12 cellular contexts compared by ENCODE assay signal in genomic region chr15:90033006-90033405, GRCh38. TPM values are rescaled to one million over a fixed set of nuclear protein-coding genes. Genes with fewer than 3 reads are reported as not detected.
DNase-seq lines count a peak whose midpoint lies in the region; ATAC-seq and TF ChIP-seq lines count a peak whose summit lies in the region.
"Had no signal": no experiment of that assay in that cellular context is flagged by ENCODE, and none has a peak within 500 bp of the region (broad histone marks: within the 10 kb centered on the region; RNA-seq: fewer than 3 reads in every experiment).

No MANE protein-coding gene starts in this region.

- no peaks in the 10 kb centered on the region for H3K9me3 Mint-ChIP-seq in activated CD8-positive, alpha-beta memory T cell treated with anti-CD3 and anti-CD28 coated beads, Interleukin-2, amount 10 ng/mL, durations not matched to agents 7 days and 5 days (ENCODE audit: low read depth)
- H3K9me3 Mint-ChIP-seq in activated CD4-positive, alpha-beta memory T cell treated with anti-CD3 and anti-CD28 coated beads, Interleukin-2, amount 10 ng/mL, durations not matched to agents 7 days and 5 days = no peaks in the 10 kb centered on the region
- H3K9me3 Mint-ChIP-seq in memory B cell = peaks cover 2% of the 10 kb centered on the region

- no peaks in the 10 kb centered on the region for H3K27me3 Mint-ChIP-seq in activated CD8-positive, alpha-beta memory T cell treated with anti-CD3 and anti-CD28 coated beads, Interleukin-2, amount 10 ng/mL, durations not matched to agents 7 days and 5 days
- H3K27me3 Mint-ChIP-seq in activated CD4-positive, alpha-beta memory T cell treated with anti-CD3 and anti-CD28 coated beads, Interleukin-2, amount 10 ng/mL, durations not matched to agents 7 days and 5 days = no peaks in the 10 kb centered on the region
- no peaks in the 10 kb centered on the region for H3K27me3 Mint-ChIP-seq in memory B cell

- no peaks in the 10 kb centered on the region for H3K9me3 ChIP-seq in thyroid gland
- H3K9me3 ChIP-seq in BE2C = no peaks in the 10 kb centered on the region

- H3K4me1 ChIP-seq in thyroid gland (peaks cover 36 to 52% of the 10 kb centered on the region in 2 donors), BE2C (peaks cover 7% of the 10 kb centered on the region)

- 95 to 96% methylated on average over 5 of the region's 5 CpGs for WGBS in thyroid gland, 2 donors

- no peak for DNase-seq in activated CD8-positive, alpha-beta memory T cell treated with anti-CD3 and anti-CD28 coated beads, Interleukin-2, amount 10 ng/mL, durations not matched to agents 7 days and 5 days
- DNase-seq in activated CD8-positive, alpha-beta memory T cell treated with anti-CD3 and anti-CD28 coated beads for 24 hours = no peak
- no peak for DNase-seq in activated CD4-positive, alpha-beta memory T cell treated with anti-CD3 and anti-CD28 coated beads, Interleukin-2, amount 10 ng/mL, durations not matched to agents 7 days and 5 days
- no peak for DNase-seq in memory B cell (ENCODE audit: low spot score in 2 of 2)
- DNase-seq in thyroid gland = no peak
- no peak for DNase-seq in stimulated activated CD8-positive, alpha-beta memory T cell treated with anti-CD3 and anti-CD28 coated beads, Interleukin-4, amount 100 ng/mL, for 48 hours
- no peak for DNase-seq in BE2C
- no peak for DNase-seq in erythroblast (lab: John Stamatoyannopoulos, UW)
- DNase-seq: activated CD8-positive, alpha-beta memory T cell treated with anti-CD3 and anti-CD28 coated beads, Interleukin-2, amount 50 U/mL, for 48 hours; NCI-H2029 treated with DMSO at 0.1 percent for 48 hours; trophoblast cell had no signal

- TF ChIP-seq POLR2A in thyroid gland (IDR thresholded peaks at IDR 0.05) (no peak), erythroblast (IDR thresholded peaks at IDR 0.05; ENCODE audit: low read length) (no peak)

- H3K27ac Mint-ChIP-seq in activated CD8-positive, alpha-beta memory T cell treated with anti-CD3 and anti-CD28 coated beads, Interleukin-2, amount 10 ng/mL, durations not matched to agents 7 days and 5 days = peak overlapping the region; percentile 56
- peak overlapping the region; percentile 48 for H3K27ac Mint-ChIP-seq in activated CD4-positive, alpha-beta memory T cell treated with anti-CD3 and anti-CD28 coated beads, Interleukin-2, amount 10 ng/mL, durations not matched to agents 7 days and 5 days
- peak overlapping the region; percentile 60 for H3K27ac Mint-ChIP-seq in memory B cell

- POLR2A ChIA-PET in activated CD4-positive, alpha-beta memory T cell treated with anti-CD3 and anti-CD28 coated beads, Interleukin-2, amount 10 ng/mL, durations not matched to agents 7 days and 5 days (lab: Charles Lee) = interaction anchor here (1.0 to 7.0 kb wide), 8 partner anchors 10 to 69 kb away, joined by 3 to 46 read pairs (median 6); partner anchors contain the start of genes IDH2 and ZNF710

- no peak for ATAC-seq in activated CD8-positive, alpha-beta memory T cell treated with anti-CD3 and anti-CD28 coated beads, Interleukin-2, amount 10 ng/mL, durations not matched to agents 7 days and 5 days
- ATAC-seq in memory B cell (ENCODE audit: low read depth) = no peak
- ATAC-seq: HCT116 had no signal

- TF ChIP-seq CTCF in thyroid gland (IDR thresholded peaks at IDR 0.05) (no peak), BE2C (IDR thresholded peaks at IDR 0.05; ENCODE audit: low read depth, low read length) (no peak)

- H3K36me3 ChIP-seq in thyroid gland = no peaks in the 10 kb centered on the region
- H3K36me3 ChIP-seq in BE2C = no peaks in the 10 kb centered on the region

- CTCF ChIA-PET in activated CD8-positive, alpha-beta memory T cell treated with anti-CD3 and anti-CD28 coated beads, Interleukin-2, amount 10 ng/mL, durations not matched to agents 7 days and 5 days (lab: Charles Lee) = interaction anchor here (0.8 to 1.2 kb wide), 2 partner anchors 10 to 139 kb away, joined by 3 to 4 read pairs; partner anchors contain the start of gene AP3S2
- CTCF ChIA-PET in activated CD4-positive, alpha-beta memory T cell treated with anti-CD3 and anti-CD28 coated beads, Interleukin-2, amount 10 ng/mL, durations not matched to agents 7 days and 5 days (lab: Charles Lee) = interaction anchor here (1.3 to 1.9 kb wide), 3 partner anchors 20 to 38 kb away, joined by 3 to 9 read pairs (median 7); no protein-coding TSS in a partner anchor

- no peak overlapping the region for H3K4me3 Mint-ChIP-seq in activated CD8-positive, alpha-beta memory T cell treated with anti-CD3 and anti-CD28 coated beads, Interleukin-2, amount 10 ng/mL, durations not matched to agents 7 days and 5 days
- H3K4me3 Mint-ChIP-seq in activated CD4-positive, alpha-beta memory T cell treated with anti-CD3 and anti-CD28 coated beads, Interleukin-2, amount 10 ng/mL, durations not matched to agents 7 days and 5 days = no peak overlapping the region
- no peak overlapping the region for H3K4me3 Mint-ChIP-seq in memory B cell

- peaks cover 63% of the 10 kb centered on the region for H3K4me1 Mint-ChIP-seq in activated CD8-positive, alpha-beta memory T cell treated with anti-CD3 and anti-CD28 coated beads, Interleukin-2, amount 10 ng/mL, durations not matched to agents 7 days and 5 days
- H3K4me1 Mint-ChIP-seq in activated CD4-positive, alpha-beta memory T cell treated with anti-CD3 and anti-CD28 coated beads, Interleukin-2, amount 10 ng/mL, durations not matched to agents 7 days and 5 days = peaks cover 79% of the 10 kb centered on the region
- H3K4me1 Mint-ChIP-seq in memory B cell = peaks cover 39% of the 10 kb centered on the region

- H3K27ac ChIP-seq in thyroid gland = peak overlapping the region in 2 of 3 donors; percentile 11 to 64

- H3K27me3 ChIP-seq in thyroid gland (no peaks in the 10 kb centered on the region), BE2C (no peaks in the 10 kb centered on the region)

- intact Hi-C loops in thyroid gland (cut with DNase I) = no loop called here

- peaks cover 12% of the 10 kb centered on the region for H3K36me3 Mint-ChIP-seq in activated CD8-positive, alpha-beta memory T cell treated with anti-CD3 and anti-CD28 coated beads, Interleukin-2, amount 10 ng/mL, durations not matched to agents 7 days and 5 days
- H3K36me3 Mint-ChIP-seq in activated CD4-positive, alpha-beta memory T cell treated with anti-CD3 and anti-CD28 coated beads, Interleukin-2, amount 10 ng/mL, durations not matched to agents 7 days and 5 days (ENCODE audit: low read depth) = peaks cover 9% of the 10 kb centered on the region
- H3K36me3 Mint-ChIP-seq in memory B cell = peaks cover 10% of the 10 kb centered on the region

- H3K4me3 ChIP-seq in thyroid gland (replicated peaks in 1 of 3) (no peak overlapping the region), BE2C (ENCODE audit: low read depth, low read length) (no peak overlapping the region)

RNA-seq across cellular contexts. Expression of gene ZNF710, which starts 31.9 kb away (rescaled TPM):
- total RNA-seq in activated CD8-positive, alpha-beta memory T cell treated with anti-CD3 and anti-CD28 coated beads, Interleukin-2, amount 10 ng/mL, durations not matched to agents 7 days and 5 days = 10 to 100 TPM; 14.1 to 16.6 TPM
- total RNA-seq in activated CD4-positive, alpha-beta memory T cell treated with anti-CD3 and anti-CD28 coated beads, Interleukin-2, amount 10 ng/mL, durations not matched to agents 7 days and 5 days = 10 to 100 TPM; 19.4 to 20.7 TPM
- 10 to 100 TPM in 3 of 4 donors, 1 to 10 TPM in 1; 8.9 to 17.2 (median 11.5) TPM for total RNA-seq in thyroid gland
- 14.6 TPM for polyA plus RNA-seq in BE2C (2012; ENCODE audit: insufficient read depth, insufficient read length, low read depth)
